Comparison of ENCODE assay signal across 1 cellular context in the genomic region with DNA sequence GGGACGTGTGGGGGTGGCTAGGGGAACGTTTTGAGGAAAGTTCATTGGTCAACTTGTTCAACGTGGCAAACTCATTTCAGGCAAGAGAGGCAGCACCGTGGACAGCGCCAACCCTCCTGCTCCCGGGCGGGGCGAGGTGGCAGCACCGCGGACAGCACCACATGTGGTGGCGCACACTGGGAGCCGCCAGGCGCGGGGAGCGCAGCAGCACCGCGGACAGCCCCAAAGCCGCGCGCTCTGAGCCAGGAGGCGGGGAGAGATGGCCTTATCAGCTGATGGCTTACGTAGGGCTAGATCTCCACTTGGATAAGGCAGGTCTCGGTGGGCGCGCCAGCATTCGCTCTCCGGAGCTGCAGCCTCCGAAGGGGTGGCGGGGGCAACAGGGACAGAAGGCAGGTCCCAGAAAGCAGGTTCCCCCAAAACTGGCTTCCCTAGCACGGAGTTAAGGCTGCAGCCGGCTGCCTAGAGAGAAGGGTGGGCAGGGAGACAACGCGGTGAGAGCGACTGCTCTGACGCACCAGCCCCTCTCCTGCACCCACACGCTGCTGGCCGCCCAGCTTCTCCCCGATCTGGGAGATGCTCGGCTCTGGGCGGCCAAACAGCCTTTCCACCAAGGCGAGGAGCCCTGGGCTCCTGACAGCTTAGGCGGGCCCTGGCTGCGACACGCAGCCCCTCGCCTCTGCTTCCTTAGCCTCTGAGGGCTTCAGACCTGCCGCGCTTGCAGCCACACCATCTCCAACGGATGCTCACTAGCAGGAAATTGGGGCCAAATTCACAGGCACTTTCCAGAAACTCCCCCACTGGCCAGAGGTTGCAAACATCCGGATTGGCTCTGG.
TF ChIP-seq lines count a peak whose summit lies in the region.

Gene HTR5A (plus strand): TSS at position 333 of the 836 bp plus-strand sequence. CDS start 576 bp downstream, outside the sequence.

TF ChIP-seq in K562, 482 proteins besides CTCF, POLR2A, EP300 and RAD21 (continued from another document and continues in another):
- TF ChIP-seq AFF4 (CRISPR knock-in tag; IDR thresholded peaks at IDR 0.05) (peak; percentile 100), ZNF133 (CRISPR knock-in tag; IDR thresholded peaks at IDR 0.05) (peak; percentile 26; the same call in 1 of the 2 replicates), ZNF75A (CRISPR knock-in tag; IDR thresholded peaks at IDR 0.05) (no peak), STAG1 (CRISPR knock-in tag; IDR thresholded peaks at IDR 0.05; ENCODE audit: borderline replicate concordance) (peak; percentile 100), ZNF384 (IDR thresholded peaks at IDR 0.05; ENCODE audit: low read depth, low read length) (peak; percentile 45; the same call in 1 of the 2 replicates), HDGF (IDR thresholded peaks at IDR 0.05) (no peak), RBM22 (IDR thresholded peaks at IDR 0.05; ENCODE audit: low read depth, low read length, poor library complexity, severe bottlenecking) (peak; percentile 76), HDAC2 (IDR thresholded peaks at IDR 0.05) (peak; percentile 99), JUND (IDR thresholded peaks at IDR 0.05; ENCODE audit: borderline replicate concordance, low read depth, low read length) (peak; percentile 68), JUND (tag; IDR thresholded peaks at IDR 0.05; ENCODE audit: borderline replicate concordance, low read depth, low read length) (peak; percentile 84; the same call in 1 of the 3 replicates), SIN3B (IDR thresholded peaks at IDR 0.05; ENCODE audit: low read depth) (no peak), MTA3 (IDR thresholded peaks at IDR 0.05; ENCODE audit: borderline replicate concordance) (peak; percentile 57; the same call in 1 of the 2 replicates), TBL1XR1 (IDR thresholded peaks at IDR 0.05; ENCODE audit: low read length in 2 of 2) (peak in 1 of 2 experiments; percentile 32; a peak in 1 of 4 replicates), SREBF1 (IDR thresholded peaks at IDR 0.05; ENCODE audit: borderline replicate concordance, low read depth, low read length) (peak; percentile 98), GABPA (tag; conservative IDR thresholded peaks at IDR 0.05; ENCODE audit: low read depth) (peak; percentile 51; the same call in 1 of the 2 replicates), SETDB1 (IDR thresholded peaks at IDR 0.05; ENCODE audit: low read length) (no peak), ZNF282 (CRISPR knock-in tag; IDR thresholded peaks at IDR 0.05) (peak; percentile 100), ATF7 (IDR thresholded peaks at IDR 0.05) (peak; percentile 84), MYBL2 (IDR thresholded peaks at IDR 0.05; ENCODE audit: low read depth) (no peak), MYBL2 (CRISPR knock-in tag; IDR thresholded peaks at IDR 0.05; ENCODE audit: borderline replicate concordance) (peak; percentile 91), ZNF436 (CRISPR knock-in tag; IDR thresholded peaks at IDR 0.05) (no peak), PYGO2 (tag; IDR thresholded peaks at IDR 0.05) (peak; percentile 83), GTF2F1 (IDR thresholded peaks at IDR 0.05; ENCODE audit: low read depth, low read length) (no peak), XRCC3 (IDR thresholded peaks at IDR 0.05) (no peak), CBX3 (IDR thresholded peaks at IDR 0.05; ENCODE audit: borderline replicate concordance in 1 of 2, low read length in 2 of 2) (peak; percentile 93 to 96), MTA2 (IDR thresholded peaks at IDR 0.05; ENCODE audit: low read depth) (no peak), KLF13 (tag; IDR thresholded peaks at IDR 0.05; ENCODE audit: borderline replicate concordance, low read depth) (peak; percentile 85), BRCA1 (IDR thresholded peaks at IDR 0.05) (no peak), BRCA1 (CRISPR knock-in tag; IDR thresholded peaks at IDR 0.05) (peak; percentile 100), ZNF780A (CRISPR knock-in tag; IDR thresholded peaks at IDR 0.05) (no peak), TEAD2 (tag; IDR thresholded peaks at IDR 0.05) (peak; percentile 87), TCF3 (CRISPR knock-in tag; IDR thresholded peaks at IDR 0.05) (peak; percentile 81), NFYB (IDR thresholded peaks at IDR 0.05; ENCODE audit: extremely low read depth, insufficient read length) (no peak), MYNN (IDR thresholded peaks at IDR 0.05) (peak; percentile 14; the same call in 1 of the 2 replicates), MYNN (CRISPR knock-in tag; IDR thresholded peaks at IDR 0.05) (peak; percentile 98), SMAD1 (IDR thresholded peaks at IDR 0.05; ENCODE audit: low read depth, low read length, partially characterized antibody) (no peak), TRIM28 (IDR thresholded peaks at IDR 0.05) (peak; percentile 46; the same call in 1 of the 2 replicates), DDX20 (tag; IDR thresholded peaks at IDR 0.05; ENCODE audit: low read depth) (no peak), ELF4 (CRISPR knock-in tag; IDR thresholded peaks at IDR 0.05) (peak; percentile 78; the same call in 1 of the 2 replicates)
- TF ChIP-seq, protein P1, sequence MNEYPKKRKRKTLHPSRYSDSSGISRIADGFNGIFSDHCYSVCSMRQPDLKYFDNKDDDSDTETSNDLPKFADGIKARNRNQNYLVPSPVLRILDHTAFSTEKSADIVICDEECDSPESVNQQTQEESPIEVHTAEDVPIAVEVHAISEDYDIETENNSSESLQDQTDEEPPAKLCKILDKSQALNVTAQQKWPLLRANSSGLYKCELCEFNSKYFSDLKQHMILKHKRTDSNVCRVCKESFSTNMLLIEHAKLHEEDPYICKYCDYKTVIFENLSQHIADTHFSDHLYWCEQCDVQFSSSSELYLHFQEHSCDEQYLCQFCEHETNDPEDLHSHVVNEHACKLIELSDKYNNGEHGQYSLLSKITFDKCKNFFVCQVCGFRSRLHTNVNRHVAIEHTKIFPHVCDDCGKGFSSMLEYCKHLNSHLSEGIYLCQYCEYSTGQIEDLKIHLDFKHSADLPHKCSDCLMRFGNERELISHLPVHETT (CRISPR knock-in tag; conservative IDR thresholded peaks at IDR 0.05 in 1 of 2, IDR thresholded peaks at IDR 0.05 in 1 of 2): peak; percentile 97 to 100
- TF ChIP-seq, protein P2, sequence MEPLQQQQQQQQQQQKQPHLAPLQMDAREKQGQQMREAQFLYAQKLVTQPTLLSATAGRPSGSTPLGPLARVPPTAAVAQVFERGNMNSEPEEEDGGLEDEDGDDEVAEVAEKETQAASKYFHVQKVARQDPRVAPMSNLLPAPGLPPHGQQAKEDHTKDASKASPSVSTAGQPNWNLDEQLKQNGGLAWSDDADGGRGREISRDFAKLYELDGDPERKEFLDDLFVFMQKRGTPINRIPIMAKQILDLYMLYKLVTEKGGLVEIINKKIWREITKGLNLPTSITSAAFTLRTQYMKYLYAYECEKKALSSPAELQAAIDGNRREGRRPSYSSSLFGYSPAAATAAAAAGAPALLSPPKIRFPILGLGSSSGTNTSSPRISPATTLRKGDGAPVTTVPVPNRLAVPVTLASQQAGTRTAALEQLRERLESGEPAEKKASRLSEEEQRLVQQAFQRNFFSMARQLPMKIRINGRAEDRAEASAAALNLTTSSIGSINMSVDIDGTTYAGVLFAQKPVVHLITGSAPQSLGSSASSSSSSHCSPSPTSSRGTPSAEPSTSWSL (CRISPR knock-in tag; IDR thresholded peaks at IDR 0.05; ENCODE audit: borderline replicate concordance): peak; percentile 96
- TF ChIP-seq, protein P3, sequence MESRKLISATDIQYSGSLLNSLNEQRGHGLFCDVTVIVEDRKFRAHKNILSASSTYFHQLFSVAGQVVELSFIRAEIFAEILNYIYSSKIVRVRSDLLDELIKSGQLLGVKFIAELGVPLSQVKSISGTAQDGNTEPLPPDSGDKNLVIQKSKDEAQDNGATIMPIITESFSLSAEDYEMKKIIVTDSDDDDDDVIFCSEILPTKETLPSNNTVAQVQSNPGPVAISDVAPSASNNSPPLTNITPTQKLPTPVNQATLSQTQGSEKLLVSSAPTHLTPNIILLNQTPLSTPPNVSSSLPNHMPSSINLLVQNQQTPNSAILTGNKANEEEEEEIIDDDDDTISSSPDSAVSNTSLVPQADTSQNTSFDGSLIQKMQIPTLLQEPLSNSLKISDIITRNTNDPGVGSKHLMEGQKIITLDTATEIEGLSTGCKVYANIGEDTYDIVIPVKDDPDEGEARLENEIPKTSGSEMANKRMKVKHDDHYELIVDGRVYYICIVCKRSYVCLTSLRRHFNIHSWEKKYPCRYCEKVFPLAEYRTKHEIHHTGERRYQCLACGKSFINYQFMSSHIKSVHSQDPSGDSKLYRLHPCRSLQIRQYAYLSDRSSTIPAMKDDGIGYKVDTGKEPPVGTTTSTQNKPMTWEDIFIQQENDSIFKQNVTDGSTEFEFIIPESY (CRISPR knock-in tag; IDR thresholded peaks at IDR 0.05): peak; percentile 98
- TF ChIP-seq, protein P4, sequence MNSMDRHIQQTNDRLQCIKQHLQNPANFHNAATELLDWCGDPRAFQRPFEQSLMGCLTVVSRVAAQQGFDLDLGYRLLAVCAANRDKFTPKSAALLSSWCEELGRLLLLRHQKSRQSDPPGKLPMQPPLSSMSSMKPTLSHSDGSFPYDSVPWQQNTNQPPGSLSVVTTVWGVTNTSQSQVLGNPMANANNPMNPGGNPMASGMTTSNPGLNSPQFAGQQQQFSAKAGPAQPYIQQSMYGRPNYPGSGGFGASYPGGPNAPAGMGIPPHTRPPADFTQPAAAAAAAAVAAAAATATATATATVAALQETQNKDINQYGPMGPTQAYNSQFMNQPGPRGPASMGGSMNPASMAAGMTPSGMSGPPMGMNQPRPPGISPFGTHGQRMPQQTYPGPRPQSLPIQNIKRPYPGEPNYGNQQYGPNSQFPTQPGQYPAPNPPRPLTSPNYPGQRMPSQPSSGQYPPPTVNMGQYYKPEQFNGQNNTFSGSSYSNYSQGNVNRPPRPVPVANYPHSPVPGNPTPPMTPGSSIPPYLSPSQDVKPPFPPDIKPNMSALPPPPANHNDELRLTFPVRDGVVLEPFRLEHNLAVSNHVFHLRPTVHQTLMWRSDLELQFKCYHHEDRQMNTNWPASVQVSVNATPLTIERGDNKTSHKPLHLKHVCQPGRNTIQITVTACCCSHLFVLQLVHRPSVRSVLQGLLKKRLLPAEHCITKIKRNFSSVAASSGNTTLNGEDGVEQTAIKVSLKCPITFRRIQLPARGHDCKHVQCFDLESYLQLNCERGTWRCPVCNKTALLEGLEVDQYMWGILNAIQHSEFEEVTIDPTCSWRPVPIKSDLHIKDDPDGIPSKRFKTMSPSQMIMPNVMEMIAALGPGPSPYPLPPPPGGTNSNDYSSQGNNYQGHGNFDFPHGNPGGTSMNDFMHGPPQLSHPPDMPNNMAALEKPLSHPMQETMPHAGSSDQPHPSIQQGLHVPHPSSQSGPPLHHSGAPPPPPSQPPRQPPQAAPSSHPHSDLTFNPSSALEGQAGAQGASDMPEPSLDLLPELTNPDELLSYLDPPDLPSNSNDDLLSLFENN (IDR thresholded peaks at IDR 0.05; ENCODE audit: low read depth in 2 of 2, low read length in 2 of 2): 0 out of 4 replicates have a peak, but pooled peaks of 1 of the 2 experiments have one; percentile 52
- TF ChIP-seq, protein P5, sequence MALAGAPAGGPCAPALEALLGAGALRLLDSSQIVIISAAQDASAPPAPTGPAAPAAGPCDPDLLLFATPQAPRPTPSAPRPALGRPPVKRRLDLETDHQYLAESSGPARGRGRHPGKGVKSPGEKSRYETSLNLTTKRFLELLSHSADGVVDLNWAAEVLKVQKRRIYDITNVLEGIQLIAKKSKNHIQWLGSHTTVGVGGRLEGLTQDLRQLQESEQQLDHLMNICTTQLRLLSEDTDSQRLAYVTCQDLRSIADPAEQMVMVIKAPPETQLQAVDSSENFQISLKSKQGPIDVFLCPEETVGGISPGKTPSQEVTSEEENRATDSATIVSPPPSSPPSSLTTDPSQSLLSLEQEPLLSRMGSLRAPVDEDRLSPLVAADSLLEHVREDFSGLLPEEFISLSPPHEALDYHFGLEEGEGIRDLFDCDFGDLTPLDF (CRISPR knock-in tag; IDR thresholded peaks at IDR 0.05): peak; percentile 100
- TF ChIP-seq, protein P6, sequence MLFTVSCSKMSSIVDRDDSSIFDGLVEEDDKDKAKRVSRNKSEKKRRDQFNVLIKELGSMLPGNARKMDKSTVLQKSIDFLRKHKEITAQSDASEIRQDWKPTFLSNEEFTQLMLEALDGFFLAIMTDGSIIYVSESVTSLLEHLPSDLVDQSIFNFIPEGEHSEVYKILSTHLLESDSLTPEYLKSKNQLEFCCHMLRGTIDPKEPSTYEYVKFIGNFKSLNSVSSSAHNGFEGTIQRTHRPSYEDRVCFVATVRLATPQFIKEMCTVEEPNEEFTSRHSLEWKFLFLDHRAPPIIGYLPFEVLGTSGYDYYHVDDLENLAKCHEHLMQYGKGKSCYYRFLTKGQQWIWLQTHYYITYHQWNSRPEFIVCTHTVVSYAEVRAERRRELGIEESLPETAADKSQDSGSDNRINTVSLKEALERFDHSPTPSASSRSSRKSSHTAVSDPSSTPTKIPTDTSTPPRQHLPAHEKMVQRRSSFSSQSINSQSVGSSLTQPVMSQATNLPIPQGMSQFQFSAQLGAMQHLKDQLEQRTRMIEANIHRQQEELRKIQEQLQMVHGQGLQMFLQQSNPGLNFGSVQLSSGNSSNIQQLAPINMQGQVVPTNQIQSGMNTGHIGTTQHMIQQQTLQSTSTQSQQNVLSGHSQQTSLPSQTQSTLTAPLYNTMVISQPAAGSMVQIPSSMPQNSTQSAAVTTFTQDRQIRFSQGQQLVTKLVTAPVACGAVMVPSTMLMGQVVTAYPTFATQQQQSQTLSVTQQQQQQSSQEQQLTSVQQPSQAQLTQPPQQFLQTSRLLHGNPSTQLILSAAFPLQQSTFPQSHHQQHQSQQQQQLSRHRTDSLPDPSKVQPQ (CRISPR knock-in tag; IDR thresholded peaks at IDR 0.05; ENCODE audit: borderline replicate concordance): peak; percentile 26; the same call in 1 of the 2 replicates
